Comparison of ENCODE assay signal across 1 cellular context in the genomic region with DNA sequence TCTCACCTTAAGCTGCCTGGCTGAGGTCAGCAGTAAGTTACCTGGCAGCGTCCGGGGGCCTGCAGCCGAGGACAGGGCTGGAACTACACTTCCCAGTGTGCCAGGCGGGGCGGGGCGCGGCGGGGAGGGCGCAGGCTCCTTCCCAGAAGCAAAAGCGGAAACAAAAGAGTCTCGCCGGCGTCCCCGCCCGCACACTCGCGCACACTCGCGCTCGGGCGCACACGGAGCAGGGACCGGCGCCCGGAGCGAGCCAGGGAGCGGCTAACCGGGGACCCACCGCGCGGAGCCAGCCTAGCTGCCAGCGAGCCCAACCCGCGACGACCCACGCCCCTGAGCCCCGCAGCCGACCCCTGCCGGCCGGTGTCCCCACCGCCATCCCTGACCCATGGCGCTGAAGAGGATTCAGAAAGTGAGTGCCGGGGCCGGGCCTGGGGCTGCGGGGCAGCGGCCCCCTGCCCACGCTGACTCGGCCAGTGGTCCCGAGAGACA.
TF ChIP-seq lines count a peak whose summit lies in the region.

A gene (plus strand): TSS at position 190 of the 489 bp plus-strand sequence. CDS start 196 bp downstream, at position 386.

TF ChIP-seq in HepG2, 621 proteins besides CTCF, POLR2A, EP300 and RAD21 (continued from another document and continues in another):
- TF ChIP-seq, protein P1, sequence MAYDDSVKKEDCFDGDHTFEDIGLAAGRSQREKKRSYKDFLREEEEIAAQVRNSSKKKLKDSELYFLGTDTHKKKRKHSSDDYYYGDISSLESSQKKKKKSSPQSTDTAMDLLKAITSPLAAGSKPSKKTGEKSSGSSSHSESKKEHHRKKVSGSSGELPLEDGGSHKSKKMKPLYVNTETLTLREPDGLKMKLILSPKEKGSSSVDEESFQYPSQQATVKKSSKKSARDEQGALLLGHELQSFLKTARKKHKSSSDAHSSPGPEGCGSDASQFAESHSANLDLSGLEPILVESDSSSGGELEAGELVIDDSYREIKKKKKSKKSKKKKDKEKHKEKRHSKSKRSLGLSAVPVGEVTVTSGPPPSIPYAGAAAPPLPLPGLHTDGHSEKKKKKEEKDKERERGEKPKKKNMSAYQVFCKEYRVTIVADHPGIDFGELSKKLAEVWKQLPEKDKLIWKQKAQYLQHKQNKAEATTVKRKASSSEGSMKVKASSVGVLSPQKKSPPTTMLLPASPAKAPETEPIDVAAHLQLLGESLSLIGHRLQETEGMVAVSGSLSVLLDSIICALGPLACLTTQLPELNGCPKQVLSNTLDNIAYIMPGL (CRISPR knock-in tag; IDR thresholded peaks at IDR 0.05; ENCODE audit: borderline replicate concordance in 1 of 2, low read depth in 1 of 2): peak in 1 of 2 experiments; percentile 96; a peak in 1 of 4 replicates
- TF ChIP-seq ZNF777 (CRISPR knock-in tag; IDR thresholded peaks at IDR 0.05): peak; percentile 65
- no peak for TF ChIP-seq ZFP36L2 (CRISPR knock-in tag; IDR thresholded peaks at IDR 0.05)
- TF ChIP-seq, protein P2, sequence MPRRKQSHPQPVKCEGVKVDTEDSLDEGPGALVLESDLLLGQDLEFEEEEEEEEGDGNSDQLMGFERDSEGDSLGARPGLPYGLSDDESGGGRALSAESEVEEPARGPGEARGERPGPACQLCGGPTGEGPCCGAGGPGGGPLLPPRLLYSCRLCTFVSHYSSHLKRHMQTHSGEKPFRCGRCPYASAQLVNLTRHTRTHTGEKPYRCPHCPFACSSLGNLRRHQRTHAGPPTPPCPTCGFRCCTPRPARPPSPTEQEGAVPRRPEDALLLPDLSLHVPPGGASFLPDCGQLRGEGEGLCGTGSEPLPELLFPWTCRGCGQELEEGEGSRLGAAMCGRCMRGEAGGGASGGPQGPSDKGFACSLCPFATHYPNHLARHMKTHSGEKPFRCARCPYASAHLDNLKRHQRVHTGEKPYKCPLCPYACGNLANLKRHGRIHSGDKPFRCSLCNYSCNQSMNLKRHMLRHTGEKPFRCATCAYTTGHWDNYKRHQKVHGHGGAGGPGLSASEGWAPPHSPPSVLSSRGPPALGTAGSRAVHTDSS (CRISPR knock-in tag; conservative IDR thresholded peaks at IDR 0.05): 0 out of 2 replicates have a peak, but pooled peaks have one; percentile 83
- TF ChIP-seq IRF2 (CRISPR knock-in tag; IDR thresholded peaks at IDR 0.05): peak; percentile 85
- TF ChIP-seq SIN3B (IDR thresholded peaks at IDR 0.05; ENCODE audit: low read length): 0 out of 2 replicates have a peak, but pooled peaks have one; percentile 27
- TF ChIP-seq, protein P3, sequence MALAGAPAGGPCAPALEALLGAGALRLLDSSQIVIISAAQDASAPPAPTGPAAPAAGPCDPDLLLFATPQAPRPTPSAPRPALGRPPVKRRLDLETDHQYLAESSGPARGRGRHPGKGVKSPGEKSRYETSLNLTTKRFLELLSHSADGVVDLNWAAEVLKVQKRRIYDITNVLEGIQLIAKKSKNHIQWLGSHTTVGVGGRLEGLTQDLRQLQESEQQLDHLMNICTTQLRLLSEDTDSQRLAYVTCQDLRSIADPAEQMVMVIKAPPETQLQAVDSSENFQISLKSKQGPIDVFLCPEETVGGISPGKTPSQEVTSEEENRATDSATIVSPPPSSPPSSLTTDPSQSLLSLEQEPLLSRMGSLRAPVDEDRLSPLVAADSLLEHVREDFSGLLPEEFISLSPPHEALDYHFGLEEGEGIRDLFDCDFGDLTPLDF (CRISPR knock-in tag; IDR thresholded peaks at IDR 0.05): peak; percentile 53; the same call in 1 of the 2 replicates
- peak; percentile 73 for TF ChIP-seq HOXA3 (CRISPR knock-in tag; IDR thresholded peaks at IDR 0.05)
- peak; percentile 87 for TF ChIP-seq POLR2AphosphoS5 (IDR thresholded peaks at IDR 0.05; ENCODE audit: low read depth, low read length)
- TF ChIP-seq POGZ (CRISPR knock-in tag; IDR thresholded peaks at IDR 0.05): peak; percentile 61
- TF ChIP-seq ZNF563 (CRISPR knock-in tag; IDR thresholded peaks at IDR 0.05): peak; percentile 71; the same call in 1 of the 2 replicates
- peak; percentile 60; the same call in 1 of the 2 replicates for TF ChIP-seq HOXD1 (CRISPR knock-in tag; IDR thresholded peaks at IDR 0.05)
- no peak for TF ChIP-seq SOX6 (IDR thresholded peaks at IDR 0.05)
- peak; percentile 70 for TF ChIP-seq SOX6 (CRISPR knock-in tag; IDR thresholded peaks at IDR 0.05)
- TF ChIP-seq ELF1 (CRISPR knock-in tag; IDR thresholded peaks at IDR 0.05): peak; percentile 82
- TF ChIP-seq ZFP62 (CRISPR knock-in tag; IDR thresholded peaks at IDR 0.05): 0 out of 2 replicates have a peak, but pooled peaks have one; percentile 60
- peak; percentile 50; the same call in 1 of the 2 replicates for TF ChIP-seq FOXK1 (CRISPR knock-in tag; IDR thresholded peaks at IDR 0.05; ENCODE audit: borderline replicate concordance, low read depth)
- peak; percentile 60; the same call in 1 of the 2 replicates for TF ChIP-seq ZBTB38 (CRISPR knock-in tag; IDR thresholded peaks at IDR 0.05)
- no peak for TF ChIP-seq HNRNPH1 (optimal IDR thresholded peaks at IDR 0.05; ENCODE audit: low read depth, low read length)
- TF ChIP-seq, protein P4, sequence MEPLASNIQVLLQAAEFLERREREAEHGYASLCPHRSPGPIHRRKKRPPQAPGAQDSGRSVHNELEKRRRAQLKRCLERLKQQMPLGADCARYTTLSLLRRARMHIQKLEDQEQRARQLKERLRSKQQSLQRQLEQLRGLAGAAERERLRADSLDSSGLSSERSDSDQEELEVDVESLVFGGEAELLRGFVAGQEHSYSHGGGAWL (CRISPR knock-in tag; IDR thresholded peaks at IDR 0.05): peak; percentile 57
- 0 out of 2 replicates have a peak, but pooled peaks have one; percentile 46 for TF ChIP-seq DNMT1 (CRISPR knock-in tag; IDR thresholded peaks at IDR 0.05)
- TF ChIP-seq ZNF224 (CRISPR knock-in tag; IDR thresholded peaks at IDR 0.05): no peak
- TF ChIP-seq NFKBIZ (CRISPR knock-in tag; IDR thresholded peaks at IDR 0.05): no peak
- peak; percentile 76 for TF ChIP-seq PHF8 (CRISPR knock-in tag; IDR thresholded peaks at IDR 0.05)
- TF ChIP-seq HCFC1 (IDR thresholded peaks at IDR 0.05; ENCODE audit: low read depth, low read length): peak; percentile 83
- peak; percentile 39; the same call in 1 of the 2 replicates for TF ChIP-seq ZNF616 (CRISPR knock-in tag; IDR thresholded peaks at IDR 0.05; ENCODE audit: low read depth)
- peak; percentile 91 for TF ChIP-seq ZNF441 (CRISPR knock-in tag; IDR thresholded peaks at IDR 0.05; ENCODE audit: borderline replicate concordance)
- peak; percentile 79; the same call in 1 of the 2 replicates for TF ChIP-seq ZSCAN31 (CRISPR knock-in tag; IDR thresholded peaks at IDR 0.05; ENCODE audit: low read depth)
- TF ChIP-seq FOXO1 (CRISPR knock-in tag; IDR thresholded peaks at IDR 0.05): peak; percentile 48; the same call in 1 of the 2 replicates
- TF ChIP-seq ARHGAP35 (CRISPR knock-in tag; IDR thresholded peaks at IDR 0.05; ENCODE audit: borderline replicate concordance): peak; percentile 66; the same call in 1 of the 2 replicates
- TF ChIP-seq, protein P5, sequence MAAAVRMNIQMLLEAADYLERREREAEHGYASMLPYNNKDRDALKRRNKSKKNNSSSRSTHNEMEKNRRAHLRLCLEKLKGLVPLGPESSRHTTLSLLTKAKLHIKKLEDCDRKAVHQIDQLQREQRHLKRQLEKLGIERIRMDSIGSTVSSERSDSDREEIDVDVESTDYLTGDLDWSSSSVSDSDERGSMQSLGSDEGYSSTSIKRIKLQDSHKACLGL (CRISPR knock-in tag; IDR thresholded peaks at IDR 0.05): peak; percentile 40
- 0 out of 2 replicates have a peak, but pooled peaks have one; percentile 46 for TF ChIP-seq ZNF782 (CRISPR knock-in tag; IDR thresholded peaks at IDR 0.05; ENCODE audit: borderline replicate concordance)
- TF ChIP-seq NFIB (CRISPR knock-in tag; IDR thresholded peaks at IDR 0.05; ENCODE audit: borderline replicate concordance): no peak
- TF ChIP-seq, protein P6, sequence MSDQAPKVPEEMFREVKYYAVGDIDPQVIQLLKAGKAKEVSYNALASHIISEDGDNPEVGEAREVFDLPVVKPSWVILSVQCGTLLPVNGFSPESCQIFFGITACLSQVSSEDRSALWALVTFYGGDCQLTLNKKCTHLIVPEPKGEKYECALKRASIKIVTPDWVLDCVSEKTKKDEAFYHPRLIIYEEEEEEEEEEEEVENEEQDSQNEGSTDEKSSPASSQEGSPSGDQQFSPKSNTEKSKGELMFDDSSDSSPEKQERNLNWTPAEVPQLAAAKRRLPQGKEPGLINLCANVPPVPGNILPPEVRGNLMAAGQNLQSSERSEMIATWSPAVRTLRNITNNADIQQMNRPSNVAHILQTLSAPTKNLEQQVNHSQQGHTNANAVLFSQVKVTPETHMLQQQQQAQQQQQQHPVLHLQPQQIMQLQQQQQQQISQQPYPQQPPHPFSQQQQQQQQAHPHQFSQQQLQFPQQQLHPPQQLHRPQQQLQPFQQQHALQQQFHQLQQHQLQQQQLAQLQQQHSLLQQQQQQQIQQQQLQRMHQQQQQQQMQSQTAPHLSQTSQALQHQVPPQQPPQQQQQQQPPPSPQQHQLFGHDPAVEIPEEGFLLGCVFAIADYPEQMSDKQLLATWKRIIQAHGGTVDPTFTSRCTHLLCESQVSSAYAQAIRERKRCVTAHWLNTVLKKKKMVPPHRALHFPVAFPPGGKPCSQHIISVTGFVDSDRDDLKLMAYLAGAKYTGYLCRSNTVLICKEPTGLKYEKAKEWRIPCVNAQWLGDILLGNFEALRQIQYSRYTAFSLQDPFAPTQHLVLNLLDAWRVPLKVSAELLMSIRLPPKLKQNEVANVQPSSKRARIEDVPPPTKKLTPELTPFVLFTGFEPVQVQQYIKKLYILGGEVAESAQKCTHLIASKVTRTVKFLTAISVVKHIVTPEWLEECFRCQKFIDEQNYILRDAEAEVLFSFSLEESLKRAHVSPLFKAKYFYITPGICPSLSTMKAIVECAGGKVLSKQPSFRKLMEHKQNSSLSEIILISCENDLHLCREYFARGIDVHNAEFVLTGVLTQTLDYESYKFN (CRISPR knock-in tag; conservative IDR thresholded peaks at IDR 0.05): peak; percentile 37; the same call in 1 of the 2 replicates
- no peak for TF ChIP-seq SNAI1 (CRISPR knock-in tag; IDR thresholded peaks at IDR 0.05; ENCODE audit: borderline replicate concordance)
- TF ChIP-seq CAMTA2 (CRISPR knock-in tag; IDR thresholded peaks at IDR 0.05; ENCODE audit: borderline replicate concordance): peak; percentile 59; the same call in 1 of the 2 replicates
- TF ChIP-seq, protein P7, sequence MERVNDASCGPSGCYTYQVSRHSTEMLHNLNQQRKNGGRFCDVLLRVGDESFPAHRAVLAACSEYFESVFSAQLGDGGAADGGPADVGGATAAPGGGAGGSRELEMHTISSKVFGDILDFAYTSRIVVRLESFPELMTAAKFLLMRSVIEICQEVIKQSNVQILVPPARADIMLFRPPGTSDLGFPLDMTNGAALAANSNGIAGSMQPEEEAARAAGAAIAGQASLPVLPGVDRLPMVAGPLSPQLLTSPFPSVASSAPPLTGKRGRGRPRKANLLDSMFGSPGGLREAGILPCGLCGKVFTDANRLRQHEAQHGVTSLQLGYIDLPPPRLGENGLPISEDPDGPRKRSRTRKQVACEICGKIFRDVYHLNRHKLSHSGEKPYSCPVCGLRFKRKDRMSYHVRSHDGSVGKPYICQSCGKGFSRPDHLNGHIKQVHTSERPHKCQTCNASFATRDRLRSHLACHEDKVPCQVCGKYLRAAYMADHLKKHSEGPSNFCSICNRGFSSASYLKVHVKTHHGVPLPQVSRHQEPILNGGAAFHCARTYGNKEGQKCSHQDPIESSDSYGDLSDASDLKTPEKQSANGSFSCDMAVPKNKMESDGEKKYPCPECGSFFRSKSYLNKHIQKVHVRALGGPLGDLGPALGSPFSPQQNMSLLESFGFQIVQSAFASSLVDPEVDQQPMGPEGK (CRISPR knock-in tag; IDR thresholded peaks at IDR 0.05): peak; percentile 90
- TF ChIP-seq ZFP90 (CRISPR knock-in tag; IDR thresholded peaks at IDR 0.05; ENCODE audit: borderline replicate concordance): peak; percentile 57; the same call in 1 of the 2 replicates
- TF ChIP-seq CREM (IDR thresholded peaks at IDR 0.05): peak; percentile 73; the same call in 1 of the 2 replicates
- no peak for TF ChIP-seq CREM (CRISPR knock-in tag; IDR thresholded peaks at IDR 0.05)
- TF ChIP-seq HDAC2 (CRISPR knock-in tag; IDR thresholded peaks at IDR 0.05): peak; percentile 28; the same call in 1 of the 2 replicates
- TF ChIP-seq ZNF382 (CRISPR knock-in tag; IDR thresholded peaks at IDR 0.05; ENCODE audit: borderline replicate concordance): no peak
- TF ChIP-seq, protein P8, sequence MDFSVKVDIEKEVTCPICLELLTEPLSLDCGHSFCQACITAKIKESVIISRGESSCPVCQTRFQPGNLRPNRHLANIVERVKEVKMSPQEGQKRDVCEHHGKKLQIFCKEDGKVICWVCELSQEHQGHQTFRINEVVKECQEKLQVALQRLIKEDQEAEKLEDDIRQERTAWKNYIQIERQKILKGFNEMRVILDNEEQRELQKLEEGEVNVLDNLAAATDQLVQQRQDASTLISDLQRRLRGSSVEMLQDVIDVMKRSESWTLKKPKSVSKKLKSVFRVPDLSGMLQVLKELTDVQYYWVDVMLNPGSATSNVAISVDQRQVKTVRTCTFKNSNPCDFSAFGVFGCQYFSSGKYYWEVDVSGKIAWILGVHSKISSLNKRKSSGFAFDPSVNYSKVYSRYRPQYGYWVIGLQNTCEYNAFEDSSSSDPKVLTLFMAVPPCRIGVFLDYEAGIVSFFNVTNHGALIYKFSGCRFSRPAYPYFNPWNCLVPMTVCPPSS (IDR thresholded peaks at IDR 0.05): no peak
- TF ChIP-seq ZNF607 (CRISPR knock-in tag; IDR thresholded peaks at IDR 0.05; ENCODE audit: borderline replicate concordance): 0 out of 2 replicates have a peak, but pooled peaks have one; percentile 24
- TF ChIP-seq ATF7-NPFF (CRISPR knock-in tag; IDR thresholded peaks at IDR 0.05; ENCODE audit: low read depth): peak; percentile 67
- TF ChIP-seq, protein P9, sequence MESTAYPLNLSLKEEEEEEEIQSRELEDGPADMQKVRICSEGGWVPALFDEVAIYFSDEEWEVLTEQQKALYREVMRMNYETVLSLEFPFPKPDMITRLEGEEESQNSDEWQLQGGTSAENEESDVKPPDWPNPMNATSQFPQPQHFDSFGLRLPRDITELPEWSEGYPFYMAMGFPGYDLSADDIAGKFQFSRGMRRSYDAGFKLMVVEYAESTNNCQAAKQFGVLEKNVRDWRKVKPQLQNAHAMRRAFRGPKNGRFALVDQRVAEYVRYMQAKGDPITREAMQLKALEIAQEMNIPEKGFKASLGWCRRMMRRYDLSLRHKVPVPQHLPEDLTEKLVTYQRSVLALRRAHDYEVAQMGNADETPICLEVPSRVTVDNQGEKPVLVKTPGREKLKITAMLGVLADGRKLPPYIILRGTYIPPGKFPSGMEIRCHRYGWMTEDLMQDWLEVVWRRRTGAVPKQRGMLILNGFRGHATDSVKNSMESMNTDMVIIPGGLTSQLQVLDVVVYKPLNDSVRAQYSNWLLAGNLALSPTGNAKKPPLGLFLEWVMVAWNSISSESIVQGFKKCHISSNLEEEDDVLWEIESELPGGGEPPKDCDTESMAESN (CRISPR knock-in tag; conservative IDR thresholded peaks at IDR 0.05): peak; percentile 56; the same call in 1 of the 2 replicates
- peak; percentile 66; the same call in 1 of the 2 replicates for TF ChIP-seq MTA1 (CRISPR knock-in tag; IDR thresholded peaks at IDR 0.05; ENCODE audit: borderline replicate concordance)
- 0 out of 2 replicates have a peak, but pooled peaks have one; percentile 71 for TF ChIP-seq ZNF138 (CRISPR knock-in tag; IDR thresholded peaks at IDR 0.05; ENCODE audit: low read depth)
